In the genomic region with DNA sequence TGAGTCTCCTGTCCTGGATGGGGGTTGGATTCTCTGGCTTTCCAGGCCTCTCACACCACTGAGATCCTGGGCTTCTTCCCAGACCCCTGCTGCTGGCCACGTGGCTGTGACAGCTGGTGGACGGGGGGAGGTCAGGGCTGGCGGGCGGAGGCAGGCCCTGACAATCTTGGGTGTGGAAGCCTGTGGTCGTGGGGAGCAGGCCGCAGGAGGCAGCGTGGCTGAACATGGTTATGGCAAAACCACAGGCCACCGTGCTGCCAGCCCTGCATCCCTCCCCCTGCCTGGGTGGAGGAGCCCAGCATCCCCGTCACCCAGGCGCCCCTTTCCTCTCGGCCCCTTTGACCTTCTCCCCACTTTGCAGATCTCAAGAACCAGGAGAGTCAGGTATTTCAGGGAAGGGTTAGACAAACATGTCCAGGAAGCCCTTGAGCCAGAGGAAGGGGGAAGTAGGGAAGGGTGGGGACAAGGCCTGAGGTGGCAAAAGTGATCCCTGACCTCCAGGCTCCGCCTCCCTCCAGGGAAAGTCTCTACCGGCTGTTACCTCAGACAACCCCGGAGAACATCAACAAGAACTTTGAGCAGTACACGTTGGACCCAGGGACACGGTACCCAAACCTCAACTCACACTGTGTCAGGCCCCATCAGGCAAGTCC, we compare ENCODE assay signal across 10 cellular contexts.
DNase-seq lines count a peak whose midpoint lies in the region; ATAC-seq, FAIRE-seq and TF ChIP-seq lines count a peak whose summit lies in the region.
"Had no signal": no experiment of that assay in that cellular context is flagged by ENCODE, and none has a peak within 500 bp of the region (broad histone marks: within the 10 kb centered on the region; RNA-seq: fewer than 3 reads in every experiment).

No MANE protein-coding gene starts in this region.

- peaks cover 39 to 81% of the 10 kb centered on the region in 2 donors for H3K4me1 ChIP-seq in thoracic aorta (ENCODE audit: control insufficient read depth in 1 of 2, low read depth in 2 of 2)

- DNase-seq in NCI-H82 (lab: John Stamatoyannopoulos, UW) = peak; percentile 79
- peak; percentile 94 for DNase-seq in brain pericyte (ENCODE audit: low read depth, low spot score)
- DNase-seq in left colon = peak; percentile 63 to 74
- no peak for DNase-seq in thoracic aorta (ENCODE audit: low spot score)
- no peak for DNase-seq in NK-92 (lab: John Stamatoyannopoulos, UW; ENCODE audit: unreplicated experiment)
- DNase-seq in HTR-8/SVneo (ENCODE audit: insufficient read length, low spot score) = no peak
- DNase-seq: stimulated activated CD4-positive, alpha-beta T cell treated with anti-CD3 and anti-CD28 coated beads, Interleukin-2, amount 100 ng/mL, for 48 hours had no signal

- no peak for TF ChIP-seq CTCF in thoracic aorta (IDR thresholded peaks at IDR 0.05)

- ATAC-seq in left colon (peak; percentile 69), thoracic aorta (ENCODE audit: insufficient number of reproducible peaks, low FRiP score, low read depth) (no peak), HG03108 (IDR thresholded peaks at IDR 0.05; ENCODE audit: unreplicated experiment) (no peak), GM21526 (IDR thresholded peaks at IDR 0.05; ENCODE audit: low FRiP score, unreplicated experiment) (no peak)

- H3K27me3 ChIP-seq in thoracic aorta (replicated peaks; ENCODE audit: insufficient read depth) = no peaks in the 10 kb centered on the region

- FAIRE-seq in HTR-8/SVneo (lab: Jason Lieb, UNC) = no peak
- FAIRE-seq: islet of Langerhans had no signal

- peaks cover 77% of the 10 kb centered on the region for H3K36me3 ChIP-seq in thoracic aorta

- intact Hi-C loops in left colon (cut with DNase I, micrococcal nuclease) = no loop called here

- no peaks in the 10 kb centered on the region for H3K9me3 ChIP-seq in thoracic aorta

- peak overlapping the region; percentile 86 to 95 for H3K27ac ChIP-seq in thoracic aorta

- no peak overlapping the region for H3K4me3 ChIP-seq in thoracic aorta

Comparison
In these comparisons a context has a peak if more than half of its experiments do, and no peak if none do; other contexts are left out.
1. DNase-seq: peak in NCI-H82 (single experiment), brain pericyte (single experiment) and left colon (2 of 2); none in thoracic aorta (single experiment), NK-92 (single experiment) and HTR-8/SVneo (single experiment).